Comparison of ENCODE assay signal across 8 cellular contexts in the genomic region with DNA sequence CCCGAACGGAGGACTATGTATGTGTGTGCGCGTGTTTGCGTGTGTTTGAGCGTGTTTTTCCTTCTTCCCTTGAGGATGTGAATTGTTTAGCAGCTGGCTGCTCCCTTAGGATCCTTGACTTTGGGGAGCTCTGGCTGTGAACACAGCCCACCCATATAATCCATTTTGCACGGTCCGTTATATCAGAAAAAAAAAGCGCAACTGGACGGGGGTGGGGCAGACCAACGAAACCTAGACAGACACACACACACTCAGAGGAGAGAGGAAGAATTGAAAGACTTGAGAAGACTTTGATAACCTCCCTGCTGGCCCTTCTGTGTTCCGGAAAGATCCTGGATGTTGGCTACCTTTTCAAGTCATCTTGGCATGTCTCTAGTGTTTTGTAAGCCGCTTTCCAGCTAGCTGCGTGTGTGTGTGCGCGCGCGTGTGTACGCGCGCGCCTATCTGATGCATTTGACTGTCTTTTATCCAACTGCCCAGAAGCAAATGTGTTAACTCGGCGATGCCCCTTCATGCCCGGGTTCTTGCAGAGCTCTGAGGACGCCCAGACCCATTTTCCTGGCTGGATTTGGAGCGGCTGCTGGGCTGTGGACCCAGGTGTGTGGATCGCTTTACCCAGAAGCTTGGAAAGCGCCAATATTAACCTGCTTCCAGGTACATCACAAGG. TPM values are rescaled to one million over a fixed set of nuclear protein-coding genes. Genes with fewer than 3 reads are reported as not detected.
DNase-seq lines count a peak whose midpoint lies in the region; ATAC-seq and TF ChIP-seq lines count a peak whose summit lies in the region.

No MANE protein-coding gene starts in this region.

- no peak for DNase-seq in T-helper 2 cell treated with Interferon-gamma antibody and Interleukin-4, amounts not matched to agents 5 μg/mL and 100 μg/mL, for 36 hours (ENCODE audit: low spot score)
- DNase-seq in T-helper 2 cell (no peak), PC-3 (no peak), fibroblast of lung (ENCODE audit: low read depth in 2 of 2) (peak; percentile 19 to 61), OCI-M1 (lab: John Stamatoyannopoulos, UW) (no peak)

- H3K9ac ChIP-seq in PC-3 (ENCODE audit: low read length) (no peak overlapping the region), fibroblast of lung (ENCODE audit: insufficient read depth, low read length) (no peak overlapping the region), parathyroid adenoma (no peak overlapping the region)

- H3K36me3 Mint-ChIP-seq in T-helper 2 cell treated with Interferon-gamma antibody and Interleukin-4, amounts not matched to agents 5 μg/mL and 100 μg/mL, for 36 hours (ENCODE audit: low read depth) = no peaks in the 10 kb centered on the region

- H3K4me1 ChIP-seq in PC-3 (ENCODE audit: insufficient read depth, low read length) (no peaks in the 10 kb centered on the region), fibroblast of lung (ENCODE audit: control insufficient read depth, extremely low read depth, insufficient read depth, low read length) (no peaks in the 10 kb centered on the region), parathyroid adenoma (peaks cover 10% of the 10 kb centered on the region)

- no peak overlapping the region for H3K27ac ChIP-seq in PC-3 (ENCODE audit: low read length)
- no peak overlapping the region for H3K27ac ChIP-seq in fibroblast of lung (ENCODE audit: insufficient read depth, low read length)
- H3K27ac ChIP-seq in parathyroid adenoma = peak overlapping the region; percentile 88

- TF ChIP-seq CTCF in PC-3 (conservative IDR thresholded peaks at IDR 0.05; ENCODE audit: low read depth, low read length) (no peak), fibroblast of lung (conservative IDR thresholded peaks at IDR 0.05 in 1 of 2, IDR thresholded peaks at IDR 0.05 in 1 of 2; ENCODE audit: low read depth in 1 of 2, low read length in 2 of 2) (no peak), parathyroid adenoma (IDR thresholded peaks at IDR 0.05) (no peak)

- peak overlapping the region; percentile 57; the same call in 1 of the 2 replicates for H2AFZ ChIP-seq in PC-3 (ENCODE audit: low read length)
- peak overlapping the region; percentile 36 for H2AFZ ChIP-seq in fibroblast of lung (ENCODE audit: low read length)
- H2AFZ ChIP-seq in parathyroid adenoma = peak overlapping the region; percentile 77

- intact Hi-C loops in PC-3 (cut with micrococcal nuclease) = loop anchor here (5.0 kb wide), 1 partner anchor 660 kb away; no protein-coding TSS in a partner anchor

- no peaks in the 10 kb centered on the region for H4K20me1 ChIP-seq in PC-3 (ENCODE audit: low read length)
- H4K20me1 ChIP-seq in fibroblast of lung (ENCODE audit: control insufficient read depth, extremely low read depth, insufficient read depth, low read length) = no peaks in the 10 kb centered on the region

- no peaks in the 10 kb centered on the region for H3K9me3 Mint-ChIP-seq in T-helper 2 cell treated with Interferon-gamma antibody and Interleukin-4, amounts not matched to agents 5 μg/mL and 100 μg/mL, for 36 hours

- peaks cover 85% of the 10 kb centered on the region for H3K27me3 ChIP-seq in PC-3 (ENCODE audit: low read length)
- peaks cover 14% of the 10 kb centered on the region for H3K27me3 ChIP-seq in fibroblast of lung (ENCODE audit: control insufficient read depth, insufficient read depth, low read length)
- H3K27me3 ChIP-seq in parathyroid adenoma (ENCODE audit: control insufficient read depth, insufficient read depth, low read length) = peaks cover 8% of the 10 kb centered on the region

- POLR2A ChIA-PET in PC-3 (lab: Charles Lee; ENCODE audit: unreplicated experiment) = no interaction called here

- H3K9me3 ChIP-seq in PC-3 (ENCODE audit: low read length) (no peaks in the 10 kb centered on the region), fibroblast of lung (ENCODE audit: control insufficient read depth, insufficient read depth, low read depth, low read length) (no peaks in the 10 kb centered on the region), parathyroid adenoma (ENCODE audit: control insufficient read depth, low read length) (no peaks in the 10 kb centered on the region)

- peaks cover 9% of the 10 kb centered on the region for H3K4me1 Mint-ChIP-seq in T-helper 2 cell treated with Interferon-gamma antibody and Interleukin-4, amounts not matched to agents 5 μg/mL and 100 μg/mL, for 36 hours (ENCODE audit: low read depth)

- BruUV-seq in PC-3 (replicated peaks; lab: Mats Ljungman, UMichigan) = no TSS peak

- no peak overlapping the region for H3K27ac Mint-ChIP-seq in T-helper 2 cell treated with Interferon-gamma antibody and Interleukin-4, amounts not matched to agents 5 μg/mL and 100 μg/mL, for 36 hours

- H3F3A ChIP-seq in PC-3 (ENCODE audit: low read length, unreplicated experiment) = no peaks in the 10 kb centered on the region

- ATAC-seq in PC-3 (no peak), HG03457 (IDR thresholded peaks at IDR 0.05; ENCODE audit: unreplicated experiment) (no peak), GM21529 (IDR thresholded peaks at IDR 0.05; ENCODE audit: unreplicated experiment) (no peak)

- H3K4me2 ChIP-seq in PC-3 (ENCODE audit: low read length) (peak overlapping the region; percentile 74), fibroblast of lung (ENCODE audit: extremely low read depth, insufficient read depth, low read length) (peak overlapping the region; percentile 72), parathyroid adenoma (ENCODE audit: low read length) (peak overlapping the region; percentile 68)

- no peaks in the 10 kb centered on the region for H3K79me2 ChIP-seq in PC-3 (ENCODE audit: low read length)
- no peaks in the 10 kb centered on the region for H3K79me2 ChIP-seq in fibroblast of lung (ENCODE audit: control insufficient read depth, insufficient read depth, low read length)
- no peaks in the 10 kb centered on the region for H3K79me2 ChIP-seq in parathyroid adenoma

- no peaks in the 10 kb centered on the region for H3K9me2 ChIP-seq in PC-3 (replicated peaks; ENCODE audit: low read length)

- H3K36me3 ChIP-seq in PC-3 (ENCODE audit: low read depth, low read length) (no peaks in the 10 kb centered on the region), fibroblast of lung (ENCODE audit: control insufficient read depth, insufficient read depth, low read length) (no peaks in the 10 kb centered on the region), parathyroid adenoma (ENCODE audit: control insufficient read depth, insufficient read depth, low read length) (no peaks in the 10 kb centered on the region)

- peak overlapping the region; percentile 67 for H3K4me3 Mint-ChIP-seq in T-helper 2 cell treated with Interferon-gamma antibody and Interleukin-4, amounts not matched to agents 5 μg/mL and 100 μg/mL, for 36 hours

- H3K27me3 Mint-ChIP-seq in T-helper 2 cell treated with Interferon-gamma antibody and Interleukin-4, amounts not matched to agents 5 μg/mL and 100 μg/mL, for 36 hours (ENCODE audit: low read depth) = peaks cover 78% of the 10 kb centered on the region

- peak overlapping the region; percentile 59 for H3K4me3 ChIP-seq in PC-3 (ENCODE audit: low read length)
- H3K4me3 ChIP-seq in fibroblast of lung (replicated peaks in 1 of 4; ENCODE audit: control extremely low read depth in 1 of 4, insufficient read depth in 1 of 4, low read depth in 3 of 4, low read length in 4 of 4) = peak overlapping the region; percentile 40 to 87 (median 56)
- peak overlapping the region; percentile 36 for H3K4me3 ChIP-seq in parathyroid adenoma (ENCODE audit: low read depth, low read length)

- CTCF ChIA-PET in PC-3 (lab: Charles Lee) = no interaction called here

RNA-seq across cellular contexts. Expression of a gene that starts 0.6 kb away (rescaled TPM):
- total RNA-seq in PC-3 (2014; rRNA removed) (not detected in 2 replicates), fibroblast of lung (2.8 and 3.6 TPM in 2 replicates)
- polyA plus RNA-seq in fibroblast of lung = 0.14 and 0.66 TPM in 2 replicates
- polyA plus RNA-seq in fibroblast of lung (2012) = 0.05 and 0.32 TPM in 2 replicates
- polyA minus RNA-seq in fibroblast of lung (ENCODE audit: low replicate concordance) = 1.1 TPM in 1 of 2 replicates, not detected in the other

Comparison
In these comparisons a context has a peak if more than half of its experiments do, and no peak if none do; other contexts are left out.
1. DNase-seq: peak in fibroblast of lung (2 of 2); none in T-helper 2 cell treated with Interferon-gamma antibody and Interleukin-4, amounts not matched to agents 5 μg/mL and 100 μg/mL, for 36 hours (single experiment), T-helper 2 cell (0 of 5), PC-3 (single experiment) and OCI-M1 (single experiment).
2. Peak in every context shown above with its lines, with median percentiles within 50 percentile points of each other: H2AFZ ChIP-seq, H3K4me2 ChIP-seq and H3K4me3 ChIP-seq.